ENCODE assay signal across 1 cellular context in the genomic region with DNA sequence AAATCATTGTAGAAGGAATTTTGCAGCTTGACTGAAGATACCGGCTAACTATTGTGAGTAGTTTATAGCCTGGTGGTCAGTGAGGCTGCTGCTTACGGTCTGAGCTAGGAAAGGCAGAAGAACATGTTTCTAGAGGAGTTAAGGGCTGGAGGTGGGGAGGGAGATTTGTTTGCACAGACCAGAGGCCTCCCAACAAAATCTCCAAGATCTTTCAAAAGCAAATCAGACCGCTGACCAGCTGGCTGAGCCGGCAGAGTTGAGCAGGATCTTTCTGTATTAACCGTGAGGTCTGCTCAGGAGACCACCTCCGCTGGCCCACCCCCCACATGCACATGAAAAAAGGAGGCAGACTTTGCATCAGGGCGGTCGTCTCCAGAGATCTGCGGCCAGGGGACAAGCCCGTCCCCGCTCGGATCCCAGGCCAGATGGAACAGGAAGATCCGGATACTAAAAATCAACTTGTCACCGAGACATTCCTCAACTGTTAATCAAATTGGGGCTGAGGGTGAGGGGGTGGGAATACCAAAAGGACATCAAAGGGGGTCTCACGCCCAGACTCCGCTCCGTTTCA.
TF ChIP-seq lines count a peak whose summit lies in the region.

No MANE protein-coding gene starts in this region.

TF ChIP-seq in SK-N-SH treated with all-trans-retinoic acid at 6 μM for 48 hours, 23 proteins besides CTCF, POLR2A, EP300 and RAD21 (continued from another document):
- TF ChIP-seq, protein P1, sequence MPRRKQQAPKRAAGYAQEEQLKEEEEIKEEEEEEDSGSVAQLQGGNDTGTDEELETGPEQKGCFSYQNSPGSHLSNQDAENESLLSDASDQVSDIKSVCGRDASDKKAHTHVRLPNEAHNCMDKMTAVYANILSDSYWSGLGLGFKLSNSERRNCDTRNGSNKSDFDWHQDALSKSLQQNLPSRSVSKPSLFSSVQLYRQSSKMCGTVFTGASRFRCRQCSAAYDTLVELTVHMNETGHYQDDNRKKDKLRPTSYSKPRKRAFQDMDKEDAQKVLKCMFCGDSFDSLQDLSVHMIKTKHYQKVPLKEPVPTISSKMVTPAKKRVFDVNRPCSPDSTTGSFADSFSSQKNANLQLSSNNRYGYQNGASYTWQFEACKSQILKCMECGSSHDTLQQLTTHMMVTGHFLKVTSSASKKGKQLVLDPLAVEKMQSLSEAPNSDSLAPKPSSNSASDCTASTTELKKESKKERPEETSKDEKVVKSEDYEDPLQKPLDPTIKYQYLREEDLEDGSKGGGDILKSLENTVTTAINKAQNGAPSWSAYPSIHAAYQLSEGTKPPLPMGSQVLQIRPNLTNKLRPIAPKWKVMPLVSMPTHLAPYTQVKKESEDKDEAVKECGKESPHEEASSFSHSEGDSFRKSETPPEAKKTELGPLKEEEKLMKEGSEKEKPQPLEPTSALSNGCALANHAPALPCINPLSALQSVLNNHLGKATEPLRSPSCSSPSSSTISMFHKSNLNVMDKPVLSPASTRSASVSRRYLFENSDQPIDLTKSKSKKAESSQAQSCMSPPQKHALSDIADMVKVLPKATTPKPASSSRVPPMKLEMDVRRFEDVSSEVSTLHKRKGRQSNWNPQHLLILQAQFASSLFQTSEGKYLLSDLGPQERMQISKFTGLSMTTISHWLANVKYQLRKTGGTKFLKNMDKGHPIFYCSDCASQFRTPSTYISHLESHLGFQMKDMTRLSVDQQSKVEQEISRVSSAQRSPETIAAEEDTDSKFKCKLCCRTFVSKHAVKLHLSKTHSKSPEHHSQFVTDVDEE (CRISPR knock-in tag; IDR thresholded peaks at IDR 0.05): no peak
- no peak for TF ChIP-seq ESRRG (CRISPR knock-in tag; IDR thresholded peaks at IDR 0.05)
- TF ChIP-seq, protein P2, sequence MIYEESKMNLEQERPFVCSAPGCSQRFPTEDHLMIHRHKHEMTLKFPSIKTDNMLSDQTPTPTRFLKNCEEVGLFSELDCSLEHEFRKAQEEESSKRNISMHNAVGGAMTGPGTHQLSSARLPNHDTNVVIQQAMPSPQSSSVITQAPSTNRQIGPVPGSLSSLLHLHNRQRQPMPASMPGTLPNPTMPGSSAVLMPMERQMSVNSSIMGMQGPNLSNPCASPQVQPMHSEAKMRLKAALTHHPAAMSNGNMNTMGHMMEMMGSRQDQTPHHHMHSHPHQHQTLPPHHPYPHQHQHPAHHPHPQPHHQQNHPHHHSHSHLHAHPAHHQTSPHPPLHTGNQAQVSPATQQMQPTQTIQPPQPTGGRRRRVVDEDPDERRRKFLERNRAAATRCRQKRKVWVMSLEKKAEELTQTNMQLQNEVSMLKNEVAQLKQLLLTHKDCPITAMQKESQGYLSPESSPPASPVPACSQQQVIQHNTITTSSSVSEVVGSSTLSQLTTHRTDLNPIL (CRISPR knock-in tag; IDR thresholded peaks at IDR 0.05; ENCODE audit: low read depth): no peak
- TF ChIP-seq ISL1 (CRISPR knock-in tag; IDR thresholded peaks at IDR 0.05): no peak
- TF ChIP-seq GLIS3 (CRISPR knock-in tag; IDR thresholded peaks at IDR 0.05): no peak
- TF ChIP-seq OSR1 (CRISPR knock-in tag; IDR thresholded peaks at IDR 0.05): no peak
- no peak for TF ChIP-seq ZFP3 (CRISPR knock-in tag; IDR thresholded peaks at IDR 0.05)
- TF ChIP-seq, protein P3, sequence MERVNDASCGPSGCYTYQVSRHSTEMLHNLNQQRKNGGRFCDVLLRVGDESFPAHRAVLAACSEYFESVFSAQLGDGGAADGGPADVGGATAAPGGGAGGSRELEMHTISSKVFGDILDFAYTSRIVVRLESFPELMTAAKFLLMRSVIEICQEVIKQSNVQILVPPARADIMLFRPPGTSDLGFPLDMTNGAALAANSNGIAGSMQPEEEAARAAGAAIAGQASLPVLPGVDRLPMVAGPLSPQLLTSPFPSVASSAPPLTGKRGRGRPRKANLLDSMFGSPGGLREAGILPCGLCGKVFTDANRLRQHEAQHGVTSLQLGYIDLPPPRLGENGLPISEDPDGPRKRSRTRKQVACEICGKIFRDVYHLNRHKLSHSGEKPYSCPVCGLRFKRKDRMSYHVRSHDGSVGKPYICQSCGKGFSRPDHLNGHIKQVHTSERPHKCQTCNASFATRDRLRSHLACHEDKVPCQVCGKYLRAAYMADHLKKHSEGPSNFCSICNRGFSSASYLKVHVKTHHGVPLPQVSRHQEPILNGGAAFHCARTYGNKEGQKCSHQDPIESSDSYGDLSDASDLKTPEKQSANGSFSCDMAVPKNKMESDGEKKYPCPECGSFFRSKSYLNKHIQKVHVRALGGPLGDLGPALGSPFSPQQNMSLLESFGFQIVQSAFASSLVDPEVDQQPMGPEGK (CRISPR knock-in tag; IDR thresholded peaks at IDR 0.05; ENCODE audit: borderline replicate concordance): no peak
- TF ChIP-seq PPARA (CRISPR knock-in tag; IDR thresholded peaks at IDR 0.05; ENCODE audit: borderline replicate concordance): no peak
- TF ChIP-seq TCF4 (CRISPR knock-in tag; IDR thresholded peaks at IDR 0.05; ENCODE audit: borderline replicate concordance): no peak
- TF ChIP-seq, protein P4, sequence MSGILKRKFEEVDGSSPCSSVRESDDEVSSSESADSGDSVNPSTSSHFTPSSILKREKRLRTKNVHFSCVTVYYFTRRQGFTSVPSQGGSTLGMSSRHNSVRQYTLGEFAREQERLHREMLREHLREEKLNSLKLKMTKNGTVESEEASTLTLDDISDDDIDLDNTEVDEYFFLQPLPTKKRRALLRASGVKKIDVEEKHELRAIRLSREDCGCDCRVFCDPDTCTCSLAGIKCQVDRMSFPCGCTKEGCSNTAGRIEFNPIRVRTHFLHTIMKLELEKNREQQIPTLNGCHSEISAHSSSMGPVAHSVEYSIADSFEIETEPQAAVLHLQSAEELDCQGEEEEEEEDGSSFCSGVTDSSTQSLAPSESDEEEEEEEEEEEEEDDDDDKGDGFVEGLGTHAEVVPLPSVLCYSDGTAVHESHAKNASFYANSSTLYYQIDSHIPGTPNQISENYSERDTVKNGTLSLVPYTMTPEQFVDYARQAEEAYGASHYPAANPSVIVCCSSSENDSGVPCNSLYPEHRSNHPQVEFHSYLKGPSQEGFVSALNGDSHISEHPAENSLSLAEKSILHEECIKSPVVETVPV (CRISPR knock-in tag; IDR thresholded peaks at IDR 0.05): no peak
- no peak for TF ChIP-seq ZFP30 (CRISPR knock-in tag; IDR thresholded peaks at IDR 0.05)
- no peak for TF ChIP-seq ZNF8 (CRISPR knock-in tag; IDR thresholded peaks at IDR 0.05)
- TF ChIP-seq SNAI2 (CRISPR knock-in tag; IDR thresholded peaks at IDR 0.05): no peak
- no peak for TF ChIP-seq ZC3H10 (CRISPR knock-in tag; IDR thresholded peaks at IDR 0.05)
